8 cellular contexts compared by ENCODE assay signal in genomic region chr12:113461666-113462065, GRCh38. TPM values are rescaled to one million over a fixed set of nuclear protein-coding genes. Genes with fewer than 3 reads are reported as not detected.
DNase-seq lines count a peak whose midpoint lies in the region; ATAC-seq and TF ChIP-seq lines count a peak whose summit lies in the region.

No MANE protein-coding gene starts in this region.

- H3K9me3 Mint-ChIP-seq in naive thymus-derived CD8-positive, alpha-beta T cell: peaks cover 0 to 7% (median 0%) of the 10 kb centered on the region in 9 donors

- peaks cover 33 to 95% (median 64%) of the 10 kb centered on the region in 5 donors for H3K27me3 Mint-ChIP-seq in naive thymus-derived CD8-positive, alpha-beta T cell

- POLR2A ChIA-PET in naive thymus-derived CD8-positive, alpha-beta T cell (lab: Charles Lee): no interaction called here

- H3K27ac Mint-ChIP-seq in naive thymus-derived CD8-positive, alpha-beta T cell: no peak overlapping the region

- peaks cover 0 to 7% (median 0%) of the 10 kb centered on the region in 3 donors for H3K36me3 Mint-ChIP-seq in naive thymus-derived CD8-positive, alpha-beta T cell

- no peak for ATAC-seq in naive thymus-derived CD8-positive, alpha-beta T cell
- no peak for ATAC-seq in activated CD4-positive, CD25-positive, alpha-beta regulatory T cell treated with anti-CD3 and anti-CD28 coated beads, Interleukin-2, amount 50 U/mL, for 24 hours
- ATAC-seq in HG02798 (IDR thresholded peaks at IDR 0.05; ENCODE audit: poor library complexity, unreplicated experiment): no peak

- DNase-seq in NCI-H1417 (lab: John Stamatoyannopoulos, UW) (peak in 2 of 3 experiments; percentile 21 to 22), NCI-H1417 treated with DMSO at 0.1 percent for 48 hours (lab: John Stamatoyannopoulos, UW) (no peak), amygdala (lab: John Stamatoyannopoulos, UW) (no peak)
- no peak for DNase-seq in naive thymus-derived CD8-positive, alpha-beta T cell

- peaks cover 11 to 28% (median 24%) of the 10 kb centered on the region in 4 donors for H3K4me1 Mint-ChIP-seq in naive thymus-derived CD8-positive, alpha-beta T cell

- H3K4me3 ChIP-seq in WI38 (ENCODE audit: low read depth, low read length): no peak overlapping the region

- TF ChIP-seq CTCF in LNCAP (IDR thresholded peaks at IDR 0.05) (peak; percentile 30; the same call in 1 of the 2 replicates), WI38 (IDR thresholded peaks at IDR 0.05; ENCODE audit: low read depth, low read length) (peak; percentile 62; the same call in 1 of the 2 replicates)

- peak overlapping the region in 8 of 10 donors; percentile 7 to 83 (median 36) for H3K4me3 Mint-ChIP-seq in naive thymus-derived CD8-positive, alpha-beta T cell

RNA-seq across cellular contexts. Expression of gene LHX5, which starts 10.0 kb away (rescaled TPM):
- not detected for total RNA-seq in naive thymus-derived CD8-positive, alpha-beta T cell
- polyA plus RNA-seq in naive thymus-derived CD8-positive, alpha-beta T cell: not detected

RNA-seq across cellular contexts. Expression of gene SDSL, which starts 39.5 kb away (rescaled TPM):
- not detected for total RNA-seq in naive thymus-derived CD8-positive, alpha-beta T cell
- polyA plus RNA-seq in naive thymus-derived CD8-positive, alpha-beta T cell: not detected

RNA-seq across cellular contexts. Expression of gene SDS, which starts 58.0 kb away (rescaled TPM):
- total RNA-seq in naive thymus-derived CD8-positive, alpha-beta T cell: not detected
- polyA plus RNA-seq in naive thymus-derived CD8-positive, alpha-beta T cell: not detected

Comparison
In these comparisons a context has a peak if more than half of its experiments do, and no peak if none do; other contexts are left out.
1. DNase-seq: peak in NCI-H1417 (2 of 3); none in NCI-H1417 treated with DMSO at 0.1 percent for 48 hours (single experiment), naive thymus-derived CD8-positive, alpha-beta T cell (0 of 10) and amygdala (0 of 56).